ENCODE assay signal across 28 cellular contexts in genomic region chr21:24693779-24694178, GRCh38.
DNase-seq lines count a peak whose midpoint lies in the region; ATAC-seq, FAIRE-seq and TF ChIP-seq lines count a peak whose summit lies in the region.
"Had no signal": no experiment of that assay in that cellular context is flagged by ENCODE, and none has a peak within 500 bp of the region (broad histone marks: within the 10 kb centered on the region; RNA-seq: fewer than 3 reads in every experiment).

No MANE protein-coding gene starts in this region.

- peak overlapping the region; percentile 69 for H2AFZ ChIP-seq in PC-3 (ENCODE audit: low read length)

- ATAC-seq in PC-3, result no peak; the same call in 1 of the 2 replicates
- ATAC-seq: activated CD4-positive, CD25-positive, alpha-beta regulatory T cell treated with anti-CD3 and anti-CD28 coated beads, Interleukin-2, amount 50 U/mL, for 24 hours; activated CD8-positive, alpha-beta T cell treated with anti-CD3 and anti-CD28 coated beads for 36 hours; activated naive CD8-positive, alpha-beta T cell treated with anti-CD3 and anti-CD28 coated beads, Interleukin-2, amount 50 U/mL, for 24 hours; foreskin keratinocyte; K562; naive thymus-derived CD8-positive, alpha-beta T cell; stimulated activated memory B cell treated with anti-CD40 and anti-IgM and Interleukin-4, amounts not matched to agents 10 μg/mL and 1 μg/mL and 100 μg/mL, for 72 hours; T-cell had no signal

- no peaks in the 10 kb centered on the region for H4K20me1 ChIP-seq in PC-3 (ENCODE audit: low read length)
- H4K20me1 ChIP-seq: BLaER1 treated with 17β-estradiol and CSF1 and Interleukin-3, amounts not matched to agents 10 nM and 100 nM had no signal

- intact Hi-C loops in Calu3 (cut with micrococcal nuclease; ENCODE audit: unreplicated experiment), result no loop called here
- intact Hi-C loops in PC-3 (cut with micrococcal nuclease), result loop anchor here (10.0 kb wide), 2 partner anchors 579 to 681 kb away; no protein-coding TSS in a partner anchor
- intact Hi-C loops in dorsolateral prefrontal cortex (cut with DNase I), result no loop called here

- H3K27me3 ChIP-seq in PC-3 (ENCODE audit: low read length), result no peaks in the 10 kb centered on the region
- H3K27me3 ChIP-seq in dorsolateral prefrontal cortex, result no peaks in the 10 kb centered on the region
- H3K27me3 ChIP-seq: BLaER1 treated with 17β-estradiol and CSF1 and Interleukin-3, amounts not matched to agents 10 nM and 100 nM; brain microvascular endothelial cell; foreskin keratinocyte; suprapubic skin had no signal

- H3K79me2 ChIP-seq in PC-3 (ENCODE audit: low read length), result no peaks in the 10 kb centered on the region

- H3K27me3 Mint-ChIP-seq in Calu3 (ENCODE audit: unreplicated experiment), result no peaks in the 10 kb centered on the region
- H3K27me3 Mint-ChIP-seq: activated CD8-positive, alpha-beta T cell treated with anti-CD3 and anti-CD28 coated beads for 36 hours; activated naive CD8-positive, alpha-beta T cell treated with anti-CD3 and anti-CD28 coated beads, Interleukin-2, amount 50 U/mL, for 24 hours; naive thymus-derived CD8-positive, alpha-beta T cell; stimulated activated memory B cell treated with anti-CD40 and anti-IgM and Interleukin-4, amounts not matched to agents 10 μg/mL and 1 μg/mL and 100 μg/mL, for 72 hours; T-cell had no signal

- H3K9me3 Mint-ChIP-seq in Calu3 (ENCODE audit: low read depth, unreplicated experiment), result no peaks in the 10 kb centered on the region
- H3K9me3 Mint-ChIP-seq: stimulated activated memory B cell treated with anti-CD40 and anti-IgM and Interleukin-4, amounts not matched to agents 10 μg/mL and 1 μg/mL and 100 μg/mL, for 72 hours had no signal

- H3K4me3 Mint-ChIP-seq in Calu3 (ENCODE audit: low read depth, unreplicated experiment), result peak overlapping the region; percentile 59
- H3K4me3 Mint-ChIP-seq: activated CD8-positive, alpha-beta T cell treated with anti-CD3 and anti-CD28 coated beads for 36 hours; activated naive CD8-positive, alpha-beta T cell treated with anti-CD3 and anti-CD28 coated beads, Interleukin-2, amount 50 U/mL, for 24 hours; naive thymus-derived CD8-positive, alpha-beta T cell; stimulated activated memory B cell treated with anti-CD40 and anti-IgM and Interleukin-4, amounts not matched to agents 10 μg/mL and 1 μg/mL and 100 μg/mL, for 72 hours; T-cell had no signal

- H3K4me1 ChIP-seq in PC-3 (ENCODE audit: insufficient read depth, low read length), result no peaks in the 10 kb centered on the region
- H3K4me1 ChIP-seq: foreskin keratinocyte, left ventricle myocardium inferior, suprapubic skin had no signal

- CTCF ChIA-PET in Calu3 (lab: Charles Lee) (no interaction called here), PC-3 (lab: Charles Lee) (no interaction called here)

- POLR2A ChIA-PET in PC-3 (lab: Charles Lee; ENCODE audit: unreplicated experiment), result no interaction called here

- no peak overlapping the region for H3K27ac Mint-ChIP-seq in Calu3 (ENCODE audit: unreplicated experiment)
- H3K27ac Mint-ChIP-seq: activated CD8-positive, alpha-beta T cell treated with anti-CD3 and anti-CD28 coated beads for 36 hours; activated naive CD8-positive, alpha-beta T cell treated with anti-CD3 and anti-CD28 coated beads, Interleukin-2, amount 50 U/mL, for 24 hours; naive thymus-derived CD8-positive, alpha-beta T cell; stimulated activated memory B cell treated with anti-CD40 and anti-IgM and Interleukin-4, amounts not matched to agents 10 μg/mL and 1 μg/mL and 100 μg/mL, for 72 hours; T-cell had no signal

- BruUV-seq in Calu3 (replicated peaks; lab: Mats Ljungman, UMichigan) (no TSS peak), PC-3 (replicated peaks; lab: Mats Ljungman, UMichigan) (no TSS peak)

- H3K9me3 ChIP-seq in PC-3 (ENCODE audit: low read length), result no peaks in the 10 kb centered on the region
- H3K9me3 ChIP-seq: BLaER1 treated with 17β-estradiol and CSF1 and Interleukin-3, amounts not matched to agents 10 nM and 100 nM; left ventricle myocardium inferior; suprapubic skin had no signal

- H3K4me2 ChIP-seq in PC-3 (ENCODE audit: low read length), result peak overlapping the region; percentile 70
- H3K4me2 ChIP-seq: BLaER1 treated with 17β-estradiol and CSF1 and Interleukin-3, amounts not matched to agents 10 nM and 100 nM had no signal

- no peak overlapping the region for H3K27ac ChIP-seq in PC-3 (ENCODE audit: low read length)
- no peak overlapping the region for H3K27ac ChIP-seq in dorsolateral prefrontal cortex
- H3K27ac ChIP-seq: BLaER1 treated with 17β-estradiol and CSF1 and Interleukin-3, amounts not matched to agents 10 nM and 100 nM; brain microvascular endothelial cell; foreskin keratinocyte; left ventricle myocardium inferior; suprapubic skin had no signal

- no peak for DNase-seq in Calu3
- DNase-seq in HTR-8/SVneo (ENCODE audit: insufficient read length, low spot score), result peak; percentile 12
- peak; percentile 3 for DNase-seq in PC-3
- DNase-seq in dorsolateral prefrontal cortex, result no peak
- no peak for DNase-seq in superior temporal gyrus (ENCODE audit: extremely low spot score)
- DNase-seq in HUDEP-2 (lab: John Stamatoyannopoulos, UW; ENCODE audit: unreplicated experiment in 76 of 76), result no peak
- no peak for DNase-seq in HCEC 1CT
- DNase-seq in T-helper 9 cell, result no peak
- DNase-seq: activated CD8-positive, alpha-beta T cell treated with anti-CD3 and anti-CD28 coated beads for 36 hours; activated gamma-delta T cell; activated naive CD8-positive, alpha-beta T cell treated with anti-CD3 and anti-CD28 coated beads, Interleukin-2, amount 50 U/mL, for 24 hours; brain microvascular endothelial cell; COR-L47; DND-41; effector CD8-positive, alpha-beta T cell; foreskin keratinocyte; left ventricle myocardium inferior; midbrain; naive thymus-derived CD8-positive, alpha-beta T cell; NCI-H526; stimulated activated CD4-positive, alpha-beta T cell treated with anti-CD3 and anti-CD28 coated beads, Interleukin-2, amount 100 ng/mL, for 48 hours; T-cell had no signal

- H3K4me1 Mint-ChIP-seq in Calu3 (ENCODE audit: low read depth, unreplicated experiment), result no peaks in the 10 kb centered on the region
- H3K4me1 Mint-ChIP-seq: activated naive CD8-positive, alpha-beta T cell treated with anti-CD3 and anti-CD28 coated beads, Interleukin-2, amount 50 U/mL, for 24 hours; naive thymus-derived CD8-positive, alpha-beta T cell; T-cell had no signal

- FAIRE-seq in HTR-8/SVneo (lab: Jason Lieb, UNC), result no peak
- FAIRE-seq: GM12892, K562 had no signal

- no peaks in the 10 kb centered on the region for H3K36me3 ChIP-seq in PC-3 (ENCODE audit: low read depth, low read length)
- H3K36me3 ChIP-seq: BLaER1 treated with 17β-estradiol and CSF1 and Interleukin-3, amounts not matched to agents 10 nM and 100 nM; brain microvascular endothelial cell; left ventricle myocardium inferior; suprapubic skin had no signal

- H3K4me3 ChIP-seq in PC-3 (ENCODE audit: low read length), result peak overlapping the region; percentile 62
- peak overlapping the region in 40 of 59 donors; percentile 2 to 55 (median 26) for H3K4me3 ChIP-seq in dorsolateral prefrontal cortex
- H3K4me3 ChIP-seq: BLaER1 treated with 17β-estradiol and CSF1 and Interleukin-3, amounts not matched to agents 10 nM and 100 nM; K562; left ventricle myocardium inferior; suprapubic skin had no signal

- H3K36me3 Mint-ChIP-seq in Calu3 (ENCODE audit: insufficient read depth, unreplicated experiment), result no peaks in the 10 kb centered on the region
- H3K36me3 Mint-ChIP-seq: stimulated activated memory B cell treated with anti-CD40 and anti-IgM and Interleukin-4, amounts not matched to agents 10 μg/mL and 1 μg/mL and 100 μg/mL, for 72 hours; T-cell had no signal

- no peaks in the 10 kb centered on the region for H3F3A ChIP-seq in PC-3 (ENCODE audit: low read length, unreplicated experiment)

- no peaks in the 10 kb centered on the region for H3K9me2 ChIP-seq in PC-3 (replicated peaks; ENCODE audit: low read length)

- no peak overlapping the region for H3K9ac ChIP-seq in PC-3 (ENCODE audit: low read length)
- H3K9ac ChIP-seq: BLaER1 treated with 17β-estradiol and CSF1 and Interleukin-3, amounts not matched to agents 10 nM and 100 nM had no signal

- TF ChIP-seq CTCF in Calu3 (IDR thresholded peaks at IDR 0.05; ENCODE audit: unreplicated experiment) (no peak), PC-3 (conservative IDR thresholded peaks at IDR 0.05; ENCODE audit: low read depth, low read length) (no peak), dorsolateral prefrontal cortex (IDR thresholded peaks at IDR 0.05 in 54 of 56, conservative IDR thresholded peaks at IDR 0.05 in 2 of 56; ENCODE audit: low read depth in 1 of 56, partially characterized antibody in 56 of 56) (no peak)

Comparison
In these comparisons a context has a peak if more than half of its experiments do, and no peak if none do; other contexts are left out.
1. DNase-seq: peak in HTR-8/SVneo (single experiment) and PC-3 (single experiment); none in Calu3 (single experiment), dorsolateral prefrontal cortex (0 of 10), superior temporal gyrus (single experiment), HUDEP-2 (0 of 76), HCEC 1CT (single experiment) and T-helper 9 cell (single experiment).